26 cellular contexts compared by ENCODE assay signal in genomic region chr5:110618941-110619340, GRCh38.
"Had no signal": no experiment of that assay in that cellular context is flagged by ENCODE, and none has a peak within 500 bp of the region (broad histone marks: within the 10 kb centered on the region; RNA-seq: fewer than 3 reads in every experiment).

No MANE protein-coding gene starts in this region.

- ATAC-seq: effector memory CD8-positive, alpha-beta T cell; esophagus mucosa; gastroesophageal sphincter; heart left ventricle; left cardiac atrium; left lung; left ventricle myocardium superior; lower lobe of right lung; mucosa of descending colon had no signal

- H3K36me3 Mint-ChIP-seq: immature natural killer cell had no signal

- H3K4me1 Mint-ChIP-seq: immature natural killer cell, mesothelial cell of epicardium had no signal

- DNase-seq: colonic mucosa; cortex of kidney; effector CD8-positive, alpha-beta T cell; effector memory CD8-positive, alpha-beta T cell; endodermal cell; erythroblast; esophagus squamous epithelium; foreskin fibroblast; foreskin melanocyte; heart left ventricle; hypothalamus; immature natural killer cell; islet precursor cell; left cardiac atrium; left lung; left ventricle myocardium superior; lower lobe of right lung; mesenchymal stem cell; mucosa of descending colon had no signal

- H3K27me3 ChIP-seq: colonic mucosa, esophagus squamous epithelium, gastroesophageal sphincter, heart left ventricle, hepatocyte, left lung had no signal

- H3K27ac Mint-ChIP-seq: dendritic cell treated with granulocyte-macrophage colony-stimulating factor and Interleukin-4, amounts not matched to agents 40 ng/mL and 50 ng/mL, for 4 days; effector memory CD8-positive, alpha-beta T cell; endodermal cell; immature natural killer cell; mesothelial cell of epicardium had no signal

- H3K27ac ChIP-seq: colonic mucosa, epithelial cell of prostate, esophagus squamous epithelium, gastroesophageal sphincter, heart left ventricle, hepatocyte, left lung, lower lobe of right lung had no signal

- H3K9me3 Mint-ChIP-seq: dendritic cell treated with granulocyte-macrophage colony-stimulating factor and Interleukin-4, amounts not matched to agents 40 ng/mL and 50 ng/mL, for 4 days; effector memory CD8-positive, alpha-beta T cell had no signal

- H3K27me3 Mint-ChIP-seq: dendritic cell treated with granulocyte-macrophage colony-stimulating factor and Interleukin-4, amounts not matched to agents 40 ng/mL and 50 ng/mL, for 4 days; effector memory CD8-positive, alpha-beta T cell had no signal

- H3K9me3 ChIP-seq: colonic mucosa had no signal

- H3K4me3 ChIP-seq: colonic mucosa, esophagus squamous epithelium, gastroesophageal sphincter, heart left ventricle, hepatocyte, left lung, lower lobe of right lung, mucosa of descending colon had no signal

- H3K4me3 Mint-ChIP-seq: dendritic cell treated with granulocyte-macrophage colony-stimulating factor and Interleukin-4, amounts not matched to agents 40 ng/mL and 50 ng/mL, for 4 days; effector memory CD8-positive, alpha-beta T cell; endodermal cell; immature natural killer cell; mesothelial cell of epicardium had no signal

- H3K4me2 ChIP-seq: hepatocyte had no signal

- H3K36me3 ChIP-seq: colonic mucosa, esophagus squamous epithelium, gastroesophageal sphincter, heart left ventricle, left lung, lower lobe of right lung had no signal

- FAIRE-seq: endometrium had no signal

- H2AFZ ChIP-seq: hepatocyte had no signal

- H3K4me1 ChIP-seq: colonic mucosa, esophagus squamous epithelium, gastroesophageal sphincter, heart left ventricle, left lung, lower lobe of right lung had no signal
